30 cellular contexts compared by ENCODE assay signal in genomic region chrX:73647212-73647611, GRCh38.
A peak's percentile ranks its signal among the peaks of the same experiment; 100 is the strongest.
DNase-seq lines count a peak whose midpoint lies in the region; ATAC-seq and TF ChIP-seq lines count a peak whose summit lies in the region.
"Had no signal": no experiment of that assay in that cellular context is flagged by ENCODE, and none has a peak within 500 bp of the region (broad histone marks: within the 10 kb centered on the region; RNA-seq: fewer than 3 reads in every experiment).

No MANE protein-coding gene starts in this region.

- peaks cover 0 to 19% (median 2%) of the 10 kb centered on the region in 11 experiments; a peak in 6 of 22 replicates for H3K36me3 ChIP-seq in BLaER1 treated with 17β-estradiol and CSF1 and Interleukin-3, amounts not matched to agents 10 nM and 100 nM
- H3K36me3 ChIP-seq in GM23338 (ENCODE audit: insufficient read depth) = peaks cover 17% of the 10 kb centered on the region
- no peaks in the 10 kb centered on the region for H3K36me3 ChIP-seq in HAP-1 (replicated peaks)
- H3K36me3 ChIP-seq: breast epithelium had no signal

- TF ChIP-seq CTCF in GM23338 (conservative IDR thresholded peaks at IDR 0.05; ENCODE audit: low read depth in 2 of 2) = no peak

- H3K27ac ChIP-seq in BLaER1 treated with 17β-estradiol and CSF1 and Interleukin-3, amounts not matched to agents 10 nM and 100 nM = no peak overlapping the region; a peak in 1 of 22 replicates
- no peak overlapping the region for H3K27ac ChIP-seq in GM23338 (ENCODE audit: low read depth)
- H3K27ac ChIP-seq: breast epithelium, coronary artery, foreskin keratinocyte, hepatocyte, SK-N-MC, skin epidermis had no signal

- H3K4me3 Mint-ChIP-seq in GM23338 = no peak overlapping the region
- H3K4me3 Mint-ChIP-seq: activated naive CD4-positive, alpha-beta T cell treated with anti-CD3 and anti-CD28 coated beads for 36 hours; activated T-cell treated with anti-CD3 and anti-CD28 coated beads, Interleukin-2, amount 50 U/mL, for 72 hours; memory B cell; T-helper 17 cell; type B pancreatic cell had no signal

- peaks cover 4% of the 10 kb centered on the region; the same call in 1 of the 2 replicates for H3K9me2 ChIP-seq in GM23338 (ENCODE audit: insufficient read depth)

- H2AFZ ChIP-seq in GM23338 = no peak overlapping the region
- H2AFZ ChIP-seq: hepatocyte had no signal

- H3K27ac Mint-ChIP-seq in GM23338 = no peak overlapping the region
- H3K27ac Mint-ChIP-seq: activated naive CD4-positive, alpha-beta T cell treated with anti-CD3 and anti-CD28 coated beads for 36 hours; activated T-cell treated with anti-CD3 and anti-CD28 coated beads, Interleukin-2, amount 50 U/mL, for 72 hours; memory B cell; T-helper 17 cell; type B pancreatic cell had no signal

- peaks cover 11% of the 10 kb centered on the region for H3K79me2 ChIP-seq in GM23338 (replicated peaks; ENCODE audit: insufficient read depth)
- H3K79me2 ChIP-seq: hepatocyte had no signal

- peaks cover 58 to 77% (median 64%) of the 10 kb centered on the region in 11 experiments for H3K9me3 ChIP-seq in BLaER1 treated with 17β-estradiol and CSF1 and Interleukin-3, amounts not matched to agents 10 nM and 100 nM (replicated peaks in 1 of 11)
- peaks cover 8% of the 10 kb centered on the region for H3K9me3 ChIP-seq in HAP-1

- peaks cover 0 to 15% (median 10%) of the 10 kb centered on the region in 10 experiments; a peak in 12 of 20 replicates for H3K4me1 ChIP-seq in BLaER1 treated with 17β-estradiol and CSF1 and Interleukin-3, amounts not matched to agents 10 nM and 100 nM
- H3K4me1 ChIP-seq in GM23338 (ENCODE audit: insufficient read depth) = no peaks in the 10 kb centered on the region
- no peaks in the 10 kb centered on the region for H3K4me1 ChIP-seq in HAP-1
- H3K4me1 ChIP-seq: breast epithelium, foreskin keratinocyte had no signal

- no peak overlapping the region for H3K9ac ChIP-seq in BLaER1 treated with 17β-estradiol and CSF1 and Interleukin-3, amounts not matched to agents 10 nM and 100 nM

- peaks cover 50% of the 10 kb centered on the region for H3K9me3 Mint-ChIP-seq in GM23338
- H3K9me3 Mint-ChIP-seq: memory B cell had no signal

- peaks cover 47% of the 10 kb centered on the region for H3K36me3 Mint-ChIP-seq in GM23338 (ENCODE audit: low read depth)

- H3K27me3 ChIP-seq in BLaER1 treated with 17β-estradiol and CSF1 and Interleukin-3, amounts not matched to agents 10 nM and 100 nM = peaks cover 40 to 56% (median 54%) of the 10 kb centered on the region in 11 experiments; a peak in 21 of 22 replicates
- H3K27me3 ChIP-seq in GM23338 (ENCODE audit: insufficient read depth) (no peaks in the 10 kb centered on the region), HAP-1 (ENCODE audit: low read depth) (no peaks in the 10 kb centered on the region)
- H3K27me3 ChIP-seq: foreskin keratinocyte, hepatocyte had no signal

- H3K4me1 Mint-ChIP-seq in GM23338 = no peaks in the 10 kb centered on the region
- H3K4me1 Mint-ChIP-seq: memory B cell, T-helper 17 cell had no signal

- no peaks in the 10 kb centered on the region for H3F3A ChIP-seq in GM23338 (replicated peaks; ENCODE audit: low read depth)

- no peak overlapping the region for H3K4me3 ChIP-seq in BLaER1 treated with 17β-estradiol and CSF1 and Interleukin-3, amounts not matched to agents 10 nM and 100 nM
- H3K4me3 ChIP-seq in GM23338 = no peak overlapping the region
- no peak overlapping the region for H3K4me3 ChIP-seq in HAP-1
- H3K4me3 ChIP-seq: breast epithelium, coronary artery, hepatocyte, SK-N-MC, skin epidermis had no signal

- peak; percentile 43 for ATAC-seq in GM19351 (IDR thresholded peaks at IDR 0.05; ENCODE audit: unreplicated experiment)
- ATAC-seq in HG02610 (IDR thresholded peaks at IDR 0.05; ENCODE audit: unreplicated experiment) = peak; percentile 70
- peak; percentile 53 for ATAC-seq in HG03342 (IDR thresholded peaks at IDR 0.05; ENCODE audit: unreplicated experiment)
- ATAC-seq in GM23338 = no peak
- ATAC-seq in GM21526 (IDR thresholded peaks at IDR 0.05; ENCODE audit: low FRiP score, unreplicated experiment) = no peak
- ATAC-seq: activated T-cell treated with anti-CD3 and anti-CD28 coated beads, Interleukin-2, amount 50 U/mL, for 72 hours; esophagus mucosa; foreskin keratinocyte; HCT116; T-helper 17 cell had no signal

- in situ Hi-C loops in HAP-1 (cut with MboI; ENCODE audit: low sequenced_read_pairs) = no loop called here

- DNase-seq in GM23338 (ENCODE audit: low spot score) = no peak
- DNase-seq in KG1 (lab: John Stamatoyannopoulos, UW) = no peak
- DNase-seq in HAP-1 (ENCODE audit: low spot score in 2 of 2) = no peak
- DNase-seq: activated CD4-positive, alpha-beta T cell treated with anti-CD3 and anti-CD28 coated beads for 48 hours; activated naive CD4-positive, alpha-beta T cell treated with anti-CD3 and anti-CD28 coated beads for 36 hours; activated T-cell treated with anti-CD3 and anti-CD28 coated beads, Interleukin-2, amount 50 U/mL, for 72 hours; DMS153; foreskin keratinocyte; GF-D8; IMR-90; NCI-H1092 treated with DMSO at 0.1 percent for 48 hours; NCI-H1930; NCI-H226; RPMI8226; stimulated activated CD4-positive, alpha-beta T cell treated with anti-CD3 and anti-CD28 coated beads, Interleukin-1b, Interleukin-23, amount 100 ng/mL, for 48 hours; T-helper 17 cell had no signal

- H3K27me3 Mint-ChIP-seq in GM23338 (ENCODE audit: insufficient read depth, low read depth, poor library complexity) = peaks cover 1% of the 10 kb centered on the region
- H3K27me3 Mint-ChIP-seq: memory B cell, T-helper 17 cell, type B pancreatic cell had no signal

- no peaks in the 10 kb centered on the region; a peak in 1 of 22 replicates for H4K20me1 ChIP-seq in BLaER1 treated with 17β-estradiol and CSF1 and Interleukin-3, amounts not matched to agents 10 nM and 100 nM
- H4K20me1 ChIP-seq in GM23338 (replicated peaks; ENCODE audit: insufficient read depth) = no peaks in the 10 kb centered on the region

- H3K4me2 ChIP-seq in BLaER1 treated with 17β-estradiol and CSF1 and Interleukin-3, amounts not matched to agents 10 nM and 100 nM = peak overlapping the region in 7 of 11 experiments; percentile 17 to 49 (median 30); a peak in 12 of 22 replicates
- no peak overlapping the region for H3K4me2 ChIP-seq in GM23338
- H3K4me2 ChIP-seq: hepatocyte had no signal

TF ChIP-seq in GM23338, 12 proteins besides CTCF, POLR2A, EP300 and RAD21:
- no peak for TF ChIP-seq EZH2 (IDR thresholded peaks at IDR 0.05; ENCODE audit: low read depth, unreplicated experiment)

Comparison
In these comparisons a context has a peak if more than half of its experiments do, and no peak if none do; other contexts are left out.
1. ATAC-seq: peak in GM19351 (single experiment), HG02610 (single experiment) and HG03342 (single experiment); none in GM23338 (single experiment) and GM21526 (single experiment).